In genomic region chr1:230176871-230177411, GRCh38 we compare ENCODE assay signal across 8 cellular contexts.
DNase-seq lines count a peak whose midpoint lies in the region; ATAC-seq lines count a peak whose summit lies in the region.

No MANE protein-coding gene starts in this region.

- H3K36me3 Mint-ChIP-seq in effector memory CD8-positive, alpha-beta T cell (ENCODE audit: insufficient read depth) = peaks cover 4% of the 10 kb centered on the region
- H3K36me3 Mint-ChIP-seq in naive B cell = peaks cover 18 to 21% of the 10 kb centered on the region in 2 donors
- peaks cover 12% of the 10 kb centered on the region for H3K36me3 Mint-ChIP-seq in activated CD4-positive, alpha-beta memory T cell treated with anti-CD3 and anti-CD28 coated beads, Interleukin-2, amount 10 ng/mL, durations not matched to agents 7 days and 5 days (ENCODE audit: low read depth)

- ATAC-seq in effector memory CD8-positive, alpha-beta T cell (replicated peaks) = peak; percentile 26
- ATAC-seq in naive B cell (ENCODE audit: low read depth in 2 of 2) (peak; percentile 45 to 49), HG02610 (IDR thresholded peaks at IDR 0.05; ENCODE audit: unreplicated experiment) (no peak)

- peak overlapping the region; percentile 17 to 53 for H3K4me3 Mint-ChIP-seq in effector memory CD8-positive, alpha-beta T cell
- H3K4me3 Mint-ChIP-seq in naive B cell = peak overlapping the region in 3 of 8 donors; percentile 18 to 24 (median 24)
- no peak overlapping the region for H3K4me3 Mint-ChIP-seq in activated CD4-positive, alpha-beta memory T cell treated with anti-CD3 and anti-CD28 coated beads, Interleukin-2, amount 10 ng/mL, durations not matched to agents 7 days and 5 days

- POLR2A ChIA-PET in activated CD4-positive, alpha-beta memory T cell treated with anti-CD3 and anti-CD28 coated beads, Interleukin-2, amount 10 ng/mL, durations not matched to agents 7 days and 5 days (lab: Charles Lee) = no interaction called here

- H3K4me1 Mint-ChIP-seq in effector memory CD8-positive, alpha-beta T cell (ENCODE audit: low read depth in 2 of 2) = peaks cover 17 to 29% of the 10 kb centered on the region in 2 donors
- H3K4me1 Mint-ChIP-seq in naive B cell = peaks cover 32 to 48% (median 35%) of the 10 kb centered on the region in 3 donors
- H3K4me1 Mint-ChIP-seq in activated CD4-positive, alpha-beta memory T cell treated with anti-CD3 and anti-CD28 coated beads, Interleukin-2, amount 10 ng/mL, durations not matched to agents 7 days and 5 days = peaks cover 2% of the 10 kb centered on the region

- CTCF ChIA-PET in activated CD4-positive, alpha-beta memory T cell treated with anti-CD3 and anti-CD28 coated beads, Interleukin-2, amount 10 ng/mL, durations not matched to agents 7 days and 5 days (lab: Charles Lee) = no interaction called here

- H3K27ac Mint-ChIP-seq in effector memory CD8-positive, alpha-beta T cell = peak overlapping the region in 1 of 2 donors; percentile 38
- peak overlapping the region in 2 of 6 donors; percentile 60 to 72 for H3K27ac Mint-ChIP-seq in naive B cell
- no peak overlapping the region for H3K27ac Mint-ChIP-seq in activated CD4-positive, alpha-beta memory T cell treated with anti-CD3 and anti-CD28 coated beads, Interleukin-2, amount 10 ng/mL, durations not matched to agents 7 days and 5 days

- H3K27me3 Mint-ChIP-seq in effector memory CD8-positive, alpha-beta T cell = no peaks in the 10 kb centered on the region
- no peaks in the 10 kb centered on the region for H3K27me3 Mint-ChIP-seq in naive B cell
- no peaks in the 10 kb centered on the region for H3K27me3 Mint-ChIP-seq in activated CD4-positive, alpha-beta memory T cell treated with anti-CD3 and anti-CD28 coated beads, Interleukin-2, amount 10 ng/mL, durations not matched to agents 7 days and 5 days

- DNase-seq in Ammon's horn (ENCODE audit: low spot score) = peak; percentile 86
- DNase-seq in NCI-H446 (lab: John Stamatoyannopoulos, UW) = peak; percentile 58 to 77
- peak in 1 of 3 experiments; percentile 10 for DNase-seq in effector memory CD8-positive, alpha-beta T cell
- DNase-seq in naive B cell = no peak
- DNase-seq in NCI-H1436 (lab: John Stamatoyannopoulos, UW) = no peak
- DNase-seq in NCI-H2196 treated with DMSO at 0.1 percent for 48 hours (lab: John Stamatoyannopoulos, UW; ENCODE audit: unreplicated experiment) = no peak
- no peak for DNase-seq in activated CD4-positive, alpha-beta memory T cell treated with anti-CD3 and anti-CD28 coated beads, Interleukin-2, amount 10 ng/mL, durations not matched to agents 7 days and 5 days

- H3K9me3 Mint-ChIP-seq in effector memory CD8-positive, alpha-beta T cell = no peaks in the 10 kb centered on the region
- H3K9me3 Mint-ChIP-seq in naive B cell = no peaks in the 10 kb centered on the region
- no peaks in the 10 kb centered on the region for H3K9me3 Mint-ChIP-seq in activated CD4-positive, alpha-beta memory T cell treated with anti-CD3 and anti-CD28 coated beads, Interleukin-2, amount 10 ng/mL, durations not matched to agents 7 days and 5 days

Comparison
In these comparisons a context has a peak if more than half of its experiments do, and no peak if none do; other contexts are left out.
1. DNase-seq: peak in Ammon's horn (single experiment) and NCI-H446 (2 of 2); none in naive B cell (single experiment), NCI-H1436 (single experiment), NCI-H2196 treated with DMSO at 0.1 percent for 48 hours (single experiment) and activated CD4-positive, alpha-beta memory T cell treated with anti-CD3 and anti-CD28 coated beads, Interleukin-2, amount 10 ng/mL, durations not matched to agents 7 days and 5 days (single experiment).